In the genomic region with DNA sequence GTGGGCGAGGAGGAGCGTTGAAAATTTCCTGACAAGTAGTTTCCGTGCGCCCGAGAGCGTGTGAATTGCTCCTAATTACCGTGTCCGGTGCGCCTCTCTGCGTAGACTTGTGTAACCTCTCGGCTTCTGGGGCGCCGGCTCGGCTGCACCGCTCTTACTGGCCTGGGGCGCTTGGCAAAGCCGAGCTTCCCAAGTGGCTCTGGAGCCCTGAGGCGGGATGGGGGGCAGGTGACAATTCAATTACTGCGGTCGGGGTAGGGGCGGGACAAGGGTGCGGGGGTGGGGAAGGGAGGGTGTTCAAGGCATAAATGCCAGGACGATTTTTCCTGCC, we compare ENCODE assay signal across 8 cellular contexts. TPM values are rescaled to one million over a fixed set of nuclear protein-coding genes. Genes with fewer than 3 reads are reported as not detected.
DNase-seq lines count a peak whose midpoint lies in the region; ATAC-seq and TF ChIP-seq lines count a peak whose summit lies in the region.

No MANE protein-coding gene starts in this region.

- no peaks in the 10 kb centered on the region for H3K79me2 ChIP-seq in neural cell (replicated peaks; ENCODE audit: insufficient read depth, low read length)

- no peaks in the 10 kb centered on the region for H3K9me2 ChIP-seq in neural cell (ENCODE audit: insufficient read depth, low read length)

- H3K9me3 Mint-ChIP-seq in MCF 10A (ENCODE audit: unreplicated experiment): peaks cover 13% of the 10 kb centered on the region

- H3K4me1 Mint-ChIP-seq in MCF 10A (ENCODE audit: insufficient read depth, unreplicated experiment): no peaks in the 10 kb centered on the region

- no peak for TF ChIP-seq RAD21 in neural cell (conservative IDR thresholded peaks at IDR 0.05)

- no peak overlapping the region for H2AFZ ChIP-seq in neural cell (ENCODE audit: low read depth, low read length)

- peak overlapping the region; percentile 20 for H3K4me3 Mint-ChIP-seq in MCF 10A (ENCODE audit: unreplicated experiment)

- no peak overlapping the region for H3K9ac ChIP-seq in neural cell (ENCODE audit: low read length)

- peaks cover 4% of the 10 kb centered on the region for H3K9me3 ChIP-seq in neural cell (ENCODE audit: low read length)

- H3K27me3 Mint-ChIP-seq in MCF 10A (ENCODE audit: insufficient read depth, unreplicated experiment): peaks cover 20% of the 10 kb centered on the region

- ATAC-seq in HG02610 (IDR thresholded peaks at IDR 0.05; ENCODE audit: unreplicated experiment): peak; percentile 13

- no TSS peak for BruUV-seq in MCF 10A (replicated peaks; lab: Mats Ljungman, UMichigan)

- H3K27me3 ChIP-seq in neural cell (ENCODE audit: insufficient read depth, low read depth, low read length): peaks cover 98% of the 10 kb centered on the region

- TF ChIP-seq CTCF in MCF 10A (IDR thresholded peaks at IDR 0.05; ENCODE audit: unreplicated experiment): no peak
- no peak for TF ChIP-seq CTCF in neural cell (IDR thresholded peaks at IDR 0.05; ENCODE audit: poor library complexity, severe bottlenecking)

- no peaks in the 10 kb centered on the region for H3F3A ChIP-seq in neural cell (ENCODE audit: insufficient read depth, low read length, poor library complexity, severe bottlenecking)

- DNase-seq in DMS53 (lab: John Stamatoyannopoulos, UW) (peak; percentile 92), MCF 10A (ENCODE audit: unreplicated experiment) (no peak), NCI-H69 (lab: John Stamatoyannopoulos, UW) (no peak), NAMALWA (ENCODE audit: low spot score) (no peak), ecto neural progenitor cell (ENCODE audit: low spot score) (no peak), NCI-H2227 (lab: John Stamatoyannopoulos, UW; ENCODE audit: unreplicated experiment) (no peak)

- peak overlapping the region; percentile 27 for H3K4me3 ChIP-seq in neural cell (ENCODE audit: low read length)

- H3K27ac ChIP-seq in neural cell (ENCODE audit: low read length): no peak overlapping the region

- no peak for TF ChIP-seq EP300 in neural cell (conservative IDR thresholded peaks at IDR 0.05; ENCODE audit: poor library complexity, severe bottlenecking)

- intact Hi-C loops in MCF 10A (cut with micrococcal nuclease): no loop called here

- CTCF ChIA-PET in MCF 10A (lab: Yijun Ruan, JAX): interaction anchor here (0.7 to 0.8 kb wide), 2 partner anchors 13 to 55 kb away, joined by 3 to 4 read pairs; no protein-coding TSS in a partner anchor

- H3K36me3 Mint-ChIP-seq in MCF 10A (ENCODE audit: insufficient read depth, unreplicated experiment): no peaks in the 10 kb centered on the region

- no peak overlapping the region for H3K4me2 ChIP-seq in neural cell (ENCODE audit: low read length)

- no peaks in the 10 kb centered on the region for H4K20me1 ChIP-seq in neural cell (ENCODE audit: insufficient read depth)

- no peak overlapping the region for H3K27ac Mint-ChIP-seq in MCF 10A (ENCODE audit: low read depth, unreplicated experiment)

- POLR2A ChIA-PET in MCF 10A (lab: Yijun Ruan, JAX): no interaction called here

- no peaks in the 10 kb centered on the region for H3K36me3 ChIP-seq in neural cell (ENCODE audit: insufficient read depth, low read length)

TF ChIP-seq in neural cell, 6 proteins besides CTCF, POLR2A, EP300 and RAD21:
- TF ChIP-seq EZH2 (IDR thresholded peaks at IDR 0.05; ENCODE audit: borderline replicate concordance, insufficient read depth, low read length, poor library complexity, severe bottlenecking) (no peak), TAF1 (IDR thresholded peaks at IDR 0.05; ENCODE audit: low read depth) (no peak), MXI1 (conservative IDR thresholded peaks at IDR 0.05; ENCODE audit: poor library complexity, severe bottlenecking) (no peak), SMC3 (conservative IDR thresholded peaks at IDR 0.05; ENCODE audit: poor library complexity) (no peak), POLR2AphosphoS5 (IDR thresholded peaks at IDR 0.05) (no peak)
- TF ChIP-seq, protein P1, sequence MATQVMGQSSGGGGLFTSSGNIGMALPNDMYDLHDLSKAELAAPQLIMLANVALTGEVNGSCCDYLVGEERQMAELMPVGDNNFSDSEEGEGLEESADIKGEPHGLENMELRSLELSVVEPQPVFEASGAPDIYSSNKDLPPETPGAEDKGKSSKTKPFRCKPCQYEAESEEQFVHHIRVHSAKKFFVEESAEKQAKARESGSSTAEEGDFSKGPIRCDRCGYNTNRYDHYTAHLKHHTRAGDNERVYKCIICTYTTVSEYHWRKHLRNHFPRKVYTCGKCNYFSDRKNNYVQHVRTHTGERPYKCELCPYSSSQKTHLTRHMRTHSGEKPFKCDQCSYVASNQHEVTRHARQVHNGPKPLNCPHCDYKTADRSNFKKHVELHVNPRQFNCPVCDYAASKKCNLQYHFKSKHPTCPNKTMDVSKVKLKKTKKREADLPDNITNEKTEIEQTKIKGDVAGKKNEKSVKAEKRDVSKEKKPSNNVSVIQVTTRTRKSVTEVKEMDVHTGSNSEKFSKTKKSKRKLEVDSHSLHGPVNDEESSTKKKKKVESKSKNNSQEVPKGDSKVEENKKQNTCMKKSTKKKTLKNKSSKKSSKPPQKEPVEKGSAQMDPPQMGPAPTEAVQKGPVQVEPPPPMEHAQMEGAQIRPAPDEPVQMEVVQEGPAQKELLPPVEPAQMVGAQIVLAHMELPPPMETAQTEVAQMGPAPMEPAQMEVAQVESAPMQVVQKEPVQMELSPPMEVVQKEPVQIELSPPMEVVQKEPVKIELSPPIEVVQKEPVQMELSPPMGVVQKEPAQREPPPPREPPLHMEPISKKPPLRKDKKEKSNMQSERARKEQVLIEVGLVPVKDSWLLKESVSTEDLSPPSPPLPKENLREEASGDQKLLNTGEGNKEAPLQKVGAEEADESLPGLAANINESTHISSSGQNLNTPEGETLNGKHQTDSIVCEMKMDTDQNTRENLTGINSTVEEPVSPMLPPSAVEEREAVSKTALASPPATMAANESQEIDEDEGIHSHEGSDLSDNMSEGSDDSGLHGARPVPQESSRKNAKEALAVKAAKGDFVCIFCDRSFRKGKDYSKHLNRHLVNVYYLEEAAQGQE (IDR thresholded peaks at IDR 0.05; ENCODE audit: borderline replicate concordance): no peak

RNA-seq across cellular contexts. Expression of gene DMRTA2, which starts 0.4 kb away (rescaled TPM):
- not detected in 2 replicates for total RNA-seq in MCF 10A (2022)
- polyA plus RNA-seq in neural cell: 0.22 and 0.36 TPM in 2 replicates
- polyA minus RNA-seq in neural cell: 0.35 TPM in 1 of 2 replicates, not detected in the other
